ENCODE assay signal across 10 cellular contexts in the genomic region with DNA sequence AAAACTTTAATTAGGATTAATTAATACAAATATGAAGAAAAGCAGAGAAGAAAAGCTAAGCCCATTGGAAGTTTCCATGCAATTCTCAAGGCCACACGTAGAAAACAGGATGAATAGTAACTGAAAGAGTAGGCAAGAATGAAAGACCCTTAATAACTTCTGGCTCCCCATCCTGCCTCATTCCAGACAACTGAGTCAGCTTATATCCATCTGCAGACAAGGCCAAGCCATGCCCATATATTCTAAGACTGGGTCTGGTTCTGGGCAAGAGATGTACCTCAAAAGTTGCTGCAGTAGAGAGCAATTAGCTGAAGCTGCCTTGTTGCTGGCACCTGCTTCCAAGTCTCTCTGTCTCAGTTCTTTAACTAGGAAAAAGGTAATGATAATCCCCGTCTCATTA.
"Had no signal": no experiment of that assay in that cellular context is flagged by ENCODE, and none has a peak within 500 bp of the region (broad histone marks: within the 10 kb centered on the region; RNA-seq: fewer than 3 reads in every experiment).

No MANE protein-coding gene starts in this region.

- H3K9me3 ChIP-seq: gastroesophageal sphincter, heart right ventricle, right atrium auricular region, tibial nerve had no signal

- ATAC-seq: activated CD8-positive, alpha-beta T cell treated with anti-CD3 and anti-CD28 coated beads for 36 hours; activated T-cell treated with anti-CD3 and anti-CD28 coated beads, Interleukin-2, amount 50 U/mL, for 4 hours; gastroesophageal sphincter; heart right ventricle had no signal

- H3K4me1 ChIP-seq: gastroesophageal sphincter, heart right ventricle, right atrium auricular region, tibial nerve had no signal

- H3K27me3 ChIP-seq: gastroesophageal sphincter, right atrium auricular region had no signal

- H3K36me3 ChIP-seq: gastroesophageal sphincter, heart right ventricle, right atrium auricular region, tibial nerve had no signal

- H3K27ac ChIP-seq: dorsolateral prefrontal cortex, gastroesophageal sphincter, heart right ventricle, right atrium auricular region, skin epidermis had no signal

- H3K4me3 ChIP-seq: dorsolateral prefrontal cortex, gastroesophageal sphincter, heart right ventricle, right atrium auricular region, skin epidermis, tibial nerve had no signal

- DNase-seq: activated CD4-positive, alpha-beta T cell treated with anti-CD3 and anti-CD28 coated beads, Interleukin-2, amount 10 ng/mL, durations not matched to agents 24 days and 14 days; activated CD8-positive, alpha-beta T cell treated with anti-CD3 and anti-CD28 coated beads for 36 hours; activated naive CD4-positive, alpha-beta T cell treated with anti-CD3 and anti-CD28 coated beads, Interleukin-2, amount 50 U/mL, for 16 hours; activated T-cell treated with anti-CD3 and anti-CD28 coated beads, Interleukin-2, amount 50 U/mL, for 4 hours; dorsolateral prefrontal cortex; heart right ventricle had no signal
